ENCODE assay signal across 16 cellular contexts in genomic region chr1:202630541-202630940, GRCh38.
DNase-seq lines count a peak whose midpoint lies in the region; ATAC-seq and TF ChIP-seq lines count a peak whose summit lies in the region.
"Had no signal": no experiment of that assay in that cellular context is flagged by ENCODE, and none has a peak within 500 bp of the region (broad histone marks: within the 10 kb centered on the region; RNA-seq: fewer than 3 reads in every experiment).

No MANE protein-coding gene starts in this region.

- H3K4me3 Mint-ChIP-seq in CD4-positive, CD25-positive, alpha-beta regulatory T cell, result peak overlapping the region in 2 of 4 donors; percentile 37 to 54
- H3K4me3 Mint-ChIP-seq in glutamatergic neuron (ENCODE audit: unreplicated experiment), result peak overlapping the region; percentile 64

- H3K36me3 ChIP-seq in BLaER1 (no peaks in the 10 kb centered on the region), spleen (no peaks in the 10 kb centered on the region), upper lobe of right lung (no peaks in the 10 kb centered on the region)
- no peaks in the 10 kb centered on the region for H3K36me3 ChIP-seq in CD4-positive, CD25-positive, alpha-beta regulatory T cell (ENCODE audit: control insufficient read depth, insufficient read depth, low read length)

- no peak overlapping the region for H3K9ac ChIP-seq in BLaER1
- H3K9ac ChIP-seq: GM23248 had no signal

- H3K9me3 Mint-ChIP-seq in CD4-positive, CD25-positive, alpha-beta regulatory T cell, result no peaks in the 10 kb centered on the region
- H3K9me3 Mint-ChIP-seq in glutamatergic neuron (ENCODE audit: unreplicated experiment), result no peaks in the 10 kb centered on the region
- H3K9me3 Mint-ChIP-seq: CD8-positive, alpha-beta memory T cell had no signal

- no peaks in the 10 kb centered on the region for H3K36me3 Mint-ChIP-seq in CD4-positive, CD25-positive, alpha-beta regulatory T cell
- no peaks in the 10 kb centered on the region for H3K36me3 Mint-ChIP-seq in glutamatergic neuron (ENCODE audit: unreplicated experiment)
- H3K36me3 Mint-ChIP-seq: CD8-positive, alpha-beta memory T cell had no signal

- TF ChIP-seq POLR2A in spleen (IDR thresholded peaks at IDR 0.05), result no peak

- H3K9me3 ChIP-seq in BLaER1 (no peaks in the 10 kb centered on the region), spleen (no peaks in the 10 kb centered on the region), upper lobe of right lung (no peaks in the 10 kb centered on the region)
- no peaks in the 10 kb centered on the region for H3K9me3 ChIP-seq in CD4-positive, CD25-positive, alpha-beta regulatory T cell (ENCODE audit: control insufficient read depth in 2 of 2, low read length in 2 of 2)

- peaks cover 0 to 57% (median 27%) of the 10 kb centered on the region in 4 donors for H3K4me1 Mint-ChIP-seq in CD4-positive, CD25-positive, alpha-beta regulatory T cell
- H3K4me1 Mint-ChIP-seq in glutamatergic neuron (ENCODE audit: low read depth, unreplicated experiment), result peaks cover 20% of the 10 kb centered on the region

- peaks cover 32% of the 10 kb centered on the region for H4K20me1 ChIP-seq in BLaER1

- H3K27me3 ChIP-seq in BLaER1 (no peaks in the 10 kb centered on the region), spleen (replicated peaks in 1 of 7) (peaks cover 0 to 93% (median 4%) of the 10 kb centered on the region in 7 donors), upper lobe of right lung (peaks cover 12% of the 10 kb centered on the region)
- no peaks in the 10 kb centered on the region for H3K27me3 ChIP-seq in CD4-positive, CD25-positive, alpha-beta regulatory T cell (ENCODE audit: control insufficient read depth, insufficient read depth, low read length)

- H3K27ac Mint-ChIP-seq in CD4-positive, CD25-positive, alpha-beta regulatory T cell, result peak overlapping the region in 2 of 3 donors; percentile 36 to 52
- no peak overlapping the region for H3K27ac Mint-ChIP-seq in glutamatergic neuron (ENCODE audit: unreplicated experiment)

- H3K4me1 ChIP-seq in BLaER1 (peaks cover 68% of the 10 kb centered on the region), spleen (peaks cover 15 to 63% (median 46%) of the 10 kb centered on the region in 6 donors), upper lobe of right lung (peaks cover 7% of the 10 kb centered on the region)
- H3K4me1 ChIP-seq in CD4-positive, CD25-positive, alpha-beta regulatory T cell (ENCODE audit: control insufficient read depth, insufficient read depth, low read length, poor library complexity, severe bottlenecking), result peaks cover 55% of the 10 kb centered on the region

- TF ChIP-seq CTCF in glutamatergic neuron (IDR thresholded peaks at IDR 0.05; ENCODE audit: partially characterized antibody, unreplicated experiment) (no peak), spleen (IDR thresholded peaks at IDR 0.05 in 8 of 11, conservative IDR thresholded peaks at IDR 0.05 in 3 of 11) (no peak), upper lobe of right lung (IDR thresholded peaks at IDR 0.05) (no peak)

- ATAC-seq in CD4-positive, CD25-positive, alpha-beta regulatory T cell (ENCODE audit: low read depth in 2 of 2), result no peak
- no peak for ATAC-seq in upper lobe of right lung

- no peak overlapping the region for H3K27ac ChIP-seq in BLaER1
- H3K27ac ChIP-seq in CD4-positive, CD25-positive, alpha-beta regulatory T cell (ENCODE audit: insufficient read depth, low read length, poor library complexity, severe bottlenecking), result no peak overlapping the region
- H3K27ac ChIP-seq in spleen, result no peak overlapping the region
- H3K27ac ChIP-seq in substantia nigra (ENCODE audit: low read depth, low read length, poor library complexity, severe bottlenecking), result no peak overlapping the region
- no peak overlapping the region for H3K27ac ChIP-seq in upper lobe of right lung
- H3K27ac ChIP-seq: GM23248 had no signal

- H3K4me3 ChIP-seq in BLaER1 (no peak overlapping the region), spleen (no peak overlapping the region), upper lobe of right lung (no peak overlapping the region)
- H3K4me3 ChIP-seq in CD4-positive, CD25-positive, alpha-beta regulatory T cell (ENCODE audit: low read depth, low read length), result no peak overlapping the region
- H3K4me3 ChIP-seq: GM23248 had no signal

- peaks cover 25% of the 10 kb centered on the region for H3K27me3 Mint-ChIP-seq in CD4-positive, CD25-positive, alpha-beta regulatory T cell
- peaks cover 16% of the 10 kb centered on the region for H3K27me3 Mint-ChIP-seq in glutamatergic neuron (ENCODE audit: unreplicated experiment)

- DNase-seq in CD4-positive, CD25-positive, alpha-beta regulatory T cell, result no peak
- DNase-seq in glutamatergic neuron (no peak), spleen (peak; percentile 63), substantia nigra (lab: John Stamatoyannopoulos, UW) (no peak), upper lobe of right lung (no peak)
- no peak for DNase-seq in effector CD4-positive, alpha-beta T cell
- DNase-seq: C1 segment of cervical spinal cord; CD8-positive, alpha-beta memory T cell; DMS 273 treated with DMSO at 0.1 percent for 48 hours; DMS79; EL; GDM1; GM23248; H7; HCEC 1CT had no signal

- H3K4me2 ChIP-seq in BLaER1, result peak overlapping the region; percentile 75

- intact Hi-C loops in spleen (cut with DNase I; ENCODE audit: low total_unique reads), result no loop called here
- intact Hi-C loops in upper lobe of right lung (cut with DNase I), result no loop called here

- 48 to 80% (median 77%) methylated on average over 4 to 6 of the region's 6 CpGs for whole genome bisulfite sequencing in spleen, 5 donors
